9 cellular contexts compared by ENCODE assay signal in the genomic region with DNA sequence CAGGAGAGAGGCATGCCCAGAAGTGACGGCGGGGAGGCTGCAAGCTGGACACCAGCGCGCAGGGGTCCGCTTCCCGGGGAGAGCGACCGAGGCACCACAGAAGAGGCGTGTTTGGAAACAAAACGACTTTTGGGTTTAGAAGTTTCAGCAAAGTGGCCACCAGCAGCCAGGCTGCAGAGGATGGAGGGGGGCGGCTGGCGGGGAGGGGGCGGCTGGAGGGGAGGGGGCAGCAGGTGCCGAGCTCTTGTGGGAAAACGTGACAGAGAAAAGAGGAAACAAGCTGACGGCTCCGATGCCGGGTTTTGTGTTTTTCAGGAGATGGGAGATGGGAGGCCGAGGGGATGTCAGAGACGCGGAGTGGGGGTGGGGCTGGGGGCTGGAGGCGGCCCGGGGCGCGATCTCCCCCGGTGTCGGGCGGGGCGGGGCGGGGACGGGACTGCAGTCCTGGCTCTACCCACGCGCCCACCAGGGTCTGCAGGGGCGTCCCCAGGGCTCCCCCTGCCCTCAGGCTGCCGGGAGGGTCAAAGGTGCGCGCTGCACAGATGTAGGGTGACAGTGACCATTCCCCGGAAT. TPM values are rescaled to one million over a fixed set of nuclear protein-coding genes. Genes with fewer than 3 reads are reported as not detected.
DNase-seq lines count a peak whose midpoint lies in the region; TF ChIP-seq lines count a peak whose summit lies in the region.
"Had no signal": no experiment of that assay in that cellular context is flagged by ENCODE, and none has a peak within 500 bp of the region (broad histone marks: within the 10 kb centered on the region; RNA-seq: fewer than 3 reads in every experiment).

No MANE protein-coding gene starts in this region.

- intact Hi-C loops in activated T-helper 2 cell treated with anti-CD3 and anti-CD28 coated beads, Interferon-gamma antibody, Interleukin-2, Interleukin-4, amounts not matched to agents 10 μg/mL and 5 μg/mL and 100 μg/mL, durations not matched to agents 14 hours and 24 hours and 36 hours (cut with micrococcal nuclease) = loop anchor here (5.0 kb wide), 1 partner anchor 242 kb away; a partner anchor contains a TSS

- no peak overlapping the region for H3K27ac ChIP-seq in smooth muscle cell (ENCODE audit: low read depth)

- H3K27me3 ChIP-seq in HAP-1 (ENCODE audit: low read depth) (no peaks in the 10 kb centered on the region), smooth muscle cell (ENCODE audit: low read depth) (peaks cover 14% of the 10 kb centered on the region)

- H2AFZ ChIP-seq in smooth muscle cell (ENCODE audit: low read depth) = peak overlapping the region; percentile 58

- H3K4me1 ChIP-seq in HAP-1 = peaks cover 11% of the 10 kb centered on the region
- H3K4me1 ChIP-seq in smooth muscle cell (ENCODE audit: low read depth) = peaks cover 13% of the 10 kb centered on the region

- H3K4me1 Mint-ChIP-seq in activated T-helper 2 cell treated with anti-CD3 and anti-CD28 coated beads, Interferon-gamma antibody, Interleukin-2, Interleukin-4, amounts not matched to agents 10 μg/mL and 5 μg/mL and 100 μg/mL, durations not matched to agents 14 hours and 24 hours and 36 hours (ENCODE audit: low read depth) = peaks cover 13% of the 10 kb centered on the region
- H3K4me1 Mint-ChIP-seq in immature natural killer cell = peaks cover 16 to 20% of the 10 kb centered on the region in 2 donors

- no peak overlapping the region for H3K27ac Mint-ChIP-seq in activated T-helper 2 cell treated with anti-CD3 and anti-CD28 coated beads, Interferon-gamma antibody, Interleukin-2, Interleukin-4, amounts not matched to agents 10 μg/mL and 5 μg/mL and 100 μg/mL, durations not matched to agents 14 hours and 24 hours and 36 hours
- peak overlapping the region in 1 of 6 donors; percentile 38 for H3K27ac Mint-ChIP-seq in immature natural killer cell

- H3K27me3 Mint-ChIP-seq in activated T-helper 2 cell treated with anti-CD3 and anti-CD28 coated beads, Interferon-gamma antibody, Interleukin-2, Interleukin-4, amounts not matched to agents 10 μg/mL and 5 μg/mL and 100 μg/mL, durations not matched to agents 14 hours and 24 hours and 36 hours (ENCODE audit: low read depth) = peaks cover 31% of the 10 kb centered on the region
- H3K27me3 Mint-ChIP-seq in immature natural killer cell (ENCODE audit: low read depth in 3 of 3) = peaks cover 15 to 16% (median 15%) of the 10 kb centered on the region in 3 donors

- peaks cover 5% of the 10 kb centered on the region for H3F3A ChIP-seq in smooth muscle cell (ENCODE audit: low read depth)

- H3K36me3 ChIP-seq in HAP-1 (replicated peaks) = no peaks in the 10 kb centered on the region
- no peaks in the 10 kb centered on the region for H3K36me3 ChIP-seq in smooth muscle cell (ENCODE audit: low read depth)

- H3K4me3 Mint-ChIP-seq in activated T-helper 2 cell treated with anti-CD3 and anti-CD28 coated beads, Interferon-gamma antibody, Interleukin-2, Interleukin-4, amounts not matched to agents 10 μg/mL and 5 μg/mL and 100 μg/mL, durations not matched to agents 14 hours and 24 hours and 36 hours (ENCODE audit: low read depth) = peak overlapping the region; percentile 59
- peak overlapping the region; percentile 63 to 81 (median 74) for H3K4me3 Mint-ChIP-seq in immature natural killer cell

- no peak for TF ChIP-seq CTCF in smooth muscle cell (IDR thresholded peaks at IDR 0.05; ENCODE audit: borderline replicate concordance, insufficient read depth, poor library complexity, severe bottlenecking)

- H3K9ac ChIP-seq in smooth muscle cell (ENCODE audit: low read depth) = no peak overlapping the region

- peak overlapping the region; percentile 33 for H3K4me3 ChIP-seq in HAP-1
- H3K4me3 ChIP-seq in smooth muscle cell = peak overlapping the region; percentile 49

- H3K9me3 ChIP-seq in HAP-1 = no peaks in the 10 kb centered on the region
- H3K9me3 ChIP-seq in smooth muscle cell (replicated peaks; ENCODE audit: low read depth) = no peaks in the 10 kb centered on the region

- peaks cover 5% of the 10 kb centered on the region for H3K9me3 Mint-ChIP-seq in activated T-helper 2 cell treated with anti-CD3 and anti-CD28 coated beads, Interferon-gamma antibody, Interleukin-2, Interleukin-4, amounts not matched to agents 10 μg/mL and 5 μg/mL and 100 μg/mL, durations not matched to agents 14 hours and 24 hours and 36 hours
- H3K9me3 Mint-ChIP-seq in immature natural killer cell = no peaks in the 10 kb centered on the region

- DNase-seq in HAP-1 (ENCODE audit: low spot score in 2 of 2) = no peak
- DNase-seq in activated T-helper 2 cell treated with anti-CD3 and anti-CD28 coated beads, Interferon-gamma antibody, Interleukin-2, Interleukin-4, amounts not matched to agents 10 μg/mL and 5 μg/mL and 100 μg/mL, durations not matched to agents 14 hours and 24 hours and 36 hours (ENCODE audit: low spot score) = no peak
- DNase-seq in immature natural killer cell = no peak
- no peak for DNase-seq in smooth muscle cell (lab: John Stamatoyannopoulos, UW; ENCODE audit: unreplicated experiment)
- DNase-seq in SIG-M5 (lab: John Stamatoyannopoulos, UW) = no peak
- DNase-seq in Kasumi-1 (lab: John Stamatoyannopoulos, UW) = no peak
- DNase-seq in NCI-H146 (lab: John Stamatoyannopoulos, UW) = no peak
- no peak for DNase-seq in amygdala (lab: John Stamatoyannopoulos, UW)
- DNase-seq: NCI-H2107 had no signal

- H3K4me2 ChIP-seq in smooth muscle cell = peak overlapping the region; percentile 88

- in situ Hi-C loops in HAP-1 (cut with MboI; ENCODE audit: low sequenced_read_pairs) = no loop called here

- 43% methylated on average over 22 of the region's 38 CpGs for WGBS in smooth muscle cell (ENCODE audit: low lambda C conversion rate)

- H3K79me2 ChIP-seq in smooth muscle cell (ENCODE audit: low read depth) = no peaks in the 10 kb centered on the region

- no peaks in the 10 kb centered on the region for H4K20me1 ChIP-seq in smooth muscle cell (ENCODE audit: low read depth)

- no peaks in the 10 kb centered on the region for H3K36me3 Mint-ChIP-seq in activated T-helper 2 cell treated with anti-CD3 and anti-CD28 coated beads, Interferon-gamma antibody, Interleukin-2, Interleukin-4, amounts not matched to agents 10 μg/mL and 5 μg/mL and 100 μg/mL, durations not matched to agents 14 hours and 24 hours and 36 hours (ENCODE audit: low read depth)
- H3K36me3 Mint-ChIP-seq in immature natural killer cell = peaks cover 0 to 3% (median 3%) of the 10 kb centered on the region in 3 donors

RNA-seq across cellular contexts. Expression of a gene that starts 32.1 kb away (rescaled TPM):
- total RNA-seq in activated T-helper 2 cell treated with anti-CD3 and anti-CD28 coated beads, Interferon-gamma antibody, Interleukin-2, Interleukin-4, amounts not matched to agents 10 μg/mL and 5 μg/mL and 100 μg/mL, durations not matched to agents 14 hours and 24 hours and 36 hours = 3.2 and 3.5 TPM in 2 replicates
- polyA plus RNA-seq in immature natural killer cell = 10 to 100 TPM in 1 of 3 donors, 1 to 10 TPM in 2; 4.2 to 10.3 (median 4.5) TPM
- 0.67 and 1.8 TPM in 2 replicates for total RNA-seq in smooth muscle cell
- polyA plus RNA-seq in smooth muscle cell = 1.3 and 3.3 TPM in 2 replicates
